Comparison of ENCODE assay signal across 25 cellular contexts in genomic region chr13:75855216-75855615, GRCh38.
"Had no signal": no experiment of that assay in that cellular context is flagged by ENCODE, and none has a peak within 500 bp of the region (broad histone marks: within the 10 kb centered on the region; RNA-seq: fewer than 3 reads in every experiment).

No MANE protein-coding gene starts in this region.

- H3K9me3 ChIP-seq: MG63, SJSA1 had no signal

- H3K4me3 ChIP-seq: MG63, SJSA1, SK-N-MC had no signal

- H3K4me1 ChIP-seq: SJSA1 had no signal

- ATAC-seq: HepG2 had no signal

- H3K27me3 ChIP-seq: MG63, SJSA1 had no signal

- DNase-seq: IMR-90, Karpas-422, KG1, MG63, NCI-H1092, NCI-H1105 treated with DMSO at 0.1 percent for 48 hours, NCI-H1417 treated with DMSO at 0.1 percent for 48 hours, NCI-H146, NCI-H1694 treated with DMSO at 0.1 percent for 48 hours, NCI-H2029, NCI-H2081 treated with DMSO at 0.1 percent for 48 hours, NCI-H2171, NCI-H226, NCI-H446, NCI-H510A, NCI-H524 treated with DMSO at 0.1 percent for 48 hours, NCI-H69, NCI-H774, Right ventricle myocardium superior, RPMI8226, SIG-M5, SW 1271 had no signal

- H3K27ac ChIP-seq: SJSA1, SK-N-MC had no signal
